Comparison of ENCODE assay signal across 1 cellular context in genomic region chr6:31738048-31738979, GRCh38.
TF ChIP-seq lines count a peak whose summit lies in the region.

No MANE protein-coding gene starts in this region.

TF ChIP-seq in HEK293, 187 proteins besides CTCF, POLR2A, EP300 and RAD21 (continued from another document and continues in another):
- TF ChIP-seq, protein P1, sequence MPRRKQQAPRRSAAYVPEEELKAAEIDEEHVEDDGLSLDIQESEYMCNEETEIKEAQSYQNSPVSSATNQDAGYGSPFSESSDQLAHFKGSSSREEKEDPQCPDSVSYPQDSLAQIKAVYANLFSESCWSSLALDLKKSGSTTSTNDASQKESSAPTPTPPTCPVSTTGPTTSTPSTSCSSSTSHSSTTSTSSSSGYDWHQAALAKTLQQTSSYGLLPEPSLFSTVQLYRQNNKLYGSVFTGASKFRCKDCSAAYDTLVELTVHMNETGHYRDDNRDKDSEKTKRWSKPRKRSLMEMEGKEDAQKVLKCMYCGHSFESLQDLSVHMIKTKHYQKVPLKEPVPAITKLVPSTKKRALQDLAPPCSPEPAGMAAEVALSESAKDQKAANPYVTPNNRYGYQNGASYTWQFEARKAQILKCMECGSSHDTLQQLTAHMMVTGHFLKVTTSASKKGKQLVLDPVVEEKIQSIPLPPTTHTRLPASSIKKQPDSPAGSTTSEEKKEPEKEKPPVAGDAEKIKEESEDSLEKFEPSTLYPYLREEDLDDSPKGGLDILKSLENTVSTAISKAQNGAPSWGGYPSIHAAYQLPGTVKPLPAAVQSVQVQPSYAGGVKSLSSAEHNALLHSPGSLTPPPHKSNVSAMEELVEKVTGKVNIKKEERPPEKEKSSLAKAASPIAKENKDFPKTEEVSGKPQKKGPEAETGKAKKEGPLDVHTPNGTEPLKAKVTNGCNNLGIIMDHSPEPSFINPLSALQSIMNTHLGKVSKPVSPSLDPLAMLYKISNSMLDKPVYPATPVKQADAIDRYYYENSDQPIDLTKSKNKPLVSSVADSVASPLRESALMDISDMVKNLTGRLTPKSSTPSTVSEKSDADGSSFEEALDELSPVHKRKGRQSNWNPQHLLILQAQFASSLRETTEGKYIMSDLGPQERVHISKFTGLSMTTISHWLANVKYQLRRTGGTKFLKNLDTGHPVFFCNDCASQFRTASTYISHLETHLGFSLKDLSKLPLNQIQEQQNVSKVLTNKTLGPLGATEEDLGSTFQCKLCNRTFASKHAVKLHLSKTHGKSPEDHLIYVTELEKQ (tag by site-specific recombination; IDR thresholded peaks at IDR 0.05; ENCODE audit: borderline replicate concordance): no peak
- TF ChIP-seq ZNF335 (tag by site-specific recombination; conservative IDR thresholded peaks at IDR 0.05) (peak; percentile 35), IKZF3 (tag by site-specific recombination; IDR thresholded peaks at IDR 0.05) (peak; percentile 66; the same call in 1 of the 2 replicates), ZNF600 (tag by site-specific recombination; IDR thresholded peaks at IDR 0.05) (peak; percentile 77), MZF1 (tag by site-specific recombination; IDR thresholded peaks at IDR 0.05; ENCODE audit: borderline replicate concordance) (peak; percentile 16; the same call in 1 of the 2 replicates), SALL2 (tag by site-specific recombination; IDR thresholded peaks at IDR 0.05; ENCODE audit: borderline replicate concordance) (no peak), OSR2 (tag by site-specific recombination; IDR thresholded peaks at IDR 0.05) (peak; percentile 92), ZNF174 (tag by site-specific recombination; IDR thresholded peaks at IDR 0.05) (no peak), ZNF416 (tag by site-specific recombination; IDR thresholded peaks at IDR 0.05) (no peak), ZNF580 (tag by site-specific recombination; IDR thresholded peaks at IDR 0.05) (0 out of 2 replicates have a peak, but pooled peaks have one; percentile 35), GLIS2 (tag by site-specific recombination; IDR thresholded peaks at IDR 0.05) (peak; percentile 42; the same call in 1 of the 2 replicates), ZNF629 (tag by site-specific recombination; IDR thresholded peaks at IDR 0.05) (peak; percentile 92), WT1 (tag by site-specific recombination; IDR thresholded peaks at IDR 0.05) (peak; percentile 97), SP2 (tag by site-specific recombination; IDR thresholded peaks at IDR 0.05) (peak; percentile 82), ZNF596 (tag by site-specific recombination; IDR thresholded peaks at IDR 0.05) (no peak), PATZ1 (tag by site-specific recombination; IDR thresholded peaks at IDR 0.05) (peak; percentile 47), ZNF114 (tag by site-specific recombination; IDR thresholded peaks at IDR 0.05) (no peak), ZNF10 (tag by site-specific recombination; IDR thresholded peaks at IDR 0.05) (peak; percentile 90), KLF1 (tag by site-specific recombination; IDR thresholded peaks at IDR 0.05) (peak; percentile 100), ZNF394 (tag by site-specific recombination; IDR thresholded peaks at IDR 0.05; ENCODE audit: borderline replicate concordance) (peak; percentile 7; the same call in 1 of the 2 replicates), HIC1 (tag by site-specific recombination; IDR thresholded peaks at IDR 0.05) (peak; percentile 34; the same call in 1 of the 2 replicates), SP7 (tag by site-specific recombination; IDR thresholded peaks at IDR 0.05) (peak; percentile 48), ZEB2 (tag by site-specific recombination; IDR thresholded peaks at IDR 0.05) (peak; percentile 9; the same call in 1 of the 2 replicates), ZNF449 (tag by site-specific recombination; IDR thresholded peaks at IDR 0.05) (no peak), ZNF707 (tag by site-specific recombination; IDR thresholded peaks at IDR 0.05) (no peak), ZNF311 (tag by site-specific recombination; IDR thresholded peaks at IDR 0.05; ENCODE audit: borderline replicate concordance) (no peak)
- TF ChIP-seq, protein P2, sequence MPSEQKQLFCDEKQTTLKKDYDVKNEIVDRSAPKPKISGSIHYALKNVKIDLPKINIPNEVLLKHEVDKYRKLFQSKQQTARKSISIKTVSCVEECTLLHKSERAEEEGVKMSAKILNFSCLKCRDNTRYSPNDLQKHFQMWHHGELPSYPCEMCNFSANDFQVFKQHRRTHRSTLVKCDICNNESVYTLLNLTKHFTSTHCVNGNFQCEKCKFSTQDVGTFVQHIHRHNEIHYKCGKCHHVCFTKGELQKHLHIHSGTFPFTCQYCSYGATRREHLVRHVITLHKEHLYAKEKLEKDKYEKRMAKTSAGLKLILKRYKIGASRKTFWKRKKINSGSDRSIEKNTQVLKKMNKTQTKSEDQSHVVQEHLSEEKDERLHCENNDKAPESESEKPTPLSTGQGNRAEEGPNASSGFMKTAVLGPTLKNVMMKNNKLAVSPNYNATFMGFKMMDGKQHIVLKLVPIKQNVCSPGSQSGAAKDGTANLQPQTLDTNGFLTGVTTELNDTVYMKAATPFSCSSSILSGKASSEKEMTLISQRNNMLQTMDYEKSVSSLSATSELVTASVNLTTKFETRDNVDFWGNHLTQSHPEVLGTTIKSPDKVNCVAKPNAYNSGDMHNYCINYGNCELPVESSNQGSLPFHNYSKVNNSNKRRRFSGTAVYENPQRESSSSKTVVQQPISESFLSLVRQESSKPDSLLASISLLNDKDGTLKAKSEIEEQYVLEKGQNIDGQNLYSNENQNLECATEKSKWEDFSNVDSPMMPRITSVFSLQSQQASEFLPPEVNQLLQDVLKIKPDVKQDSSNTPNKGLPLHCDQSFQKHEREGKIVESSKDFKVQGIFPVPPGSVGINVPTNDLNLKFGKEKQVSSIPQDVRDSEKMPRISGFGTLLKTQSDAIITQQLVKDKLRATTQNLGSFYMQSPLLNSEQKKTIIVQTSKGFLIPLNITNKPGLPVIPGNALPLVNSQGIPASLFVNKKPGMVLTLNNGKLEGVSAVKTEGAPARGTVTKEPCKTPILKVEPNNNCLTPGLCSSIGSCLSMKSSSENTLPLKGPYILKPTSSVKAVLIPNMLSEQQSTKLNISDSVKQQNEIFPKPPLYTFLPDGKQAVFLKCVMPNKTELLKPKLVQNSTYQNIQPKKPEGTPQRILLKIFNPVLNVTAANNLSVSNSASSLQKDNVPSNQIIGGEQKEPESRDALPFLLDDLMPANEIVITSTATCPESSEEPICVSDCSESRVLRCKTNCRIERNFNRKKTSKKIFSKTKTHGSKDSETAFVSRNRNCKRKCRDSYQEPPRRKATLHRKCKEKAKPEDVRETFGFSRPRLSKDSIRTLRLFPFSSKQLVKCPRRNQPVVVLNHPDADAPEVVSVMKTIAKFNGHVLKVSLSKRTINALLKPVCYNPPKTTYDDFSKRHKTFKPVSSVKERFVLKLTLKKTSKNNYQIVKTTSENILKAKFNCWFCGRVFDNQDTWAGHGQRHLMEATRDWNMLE (tag by site-specific recombination; conservative IDR thresholded peaks at IDR 0.05; ENCODE audit: low read depth): 0 out of 2 replicates have a peak, but pooled peaks have one; percentile 15
- TF ChIP-seq, protein P3, sequence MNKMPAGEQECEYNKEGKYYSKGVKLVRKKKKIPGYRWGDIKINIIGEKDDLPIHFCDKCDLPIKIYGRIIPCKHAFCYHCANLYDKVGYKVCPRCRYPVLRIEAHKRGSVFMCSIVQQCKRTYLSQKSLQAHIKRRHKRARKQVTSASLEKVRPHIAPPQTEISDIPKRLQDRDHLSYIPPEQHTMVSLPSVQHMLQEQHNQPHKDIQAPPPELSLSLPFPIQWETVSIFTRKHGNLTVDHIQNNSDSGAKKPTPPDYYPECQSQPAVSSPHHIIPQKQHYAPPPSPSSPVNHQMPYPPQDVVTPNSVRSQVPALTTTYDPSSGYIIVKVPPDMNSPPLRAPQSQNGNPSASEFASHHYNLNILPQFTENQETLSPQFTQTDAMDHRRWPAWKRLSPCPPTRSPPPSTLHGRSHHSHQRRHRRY (tag by site-specific recombination; IDR thresholded peaks at IDR 0.05): no peak
- TF ChIP-seq, protein P4, sequence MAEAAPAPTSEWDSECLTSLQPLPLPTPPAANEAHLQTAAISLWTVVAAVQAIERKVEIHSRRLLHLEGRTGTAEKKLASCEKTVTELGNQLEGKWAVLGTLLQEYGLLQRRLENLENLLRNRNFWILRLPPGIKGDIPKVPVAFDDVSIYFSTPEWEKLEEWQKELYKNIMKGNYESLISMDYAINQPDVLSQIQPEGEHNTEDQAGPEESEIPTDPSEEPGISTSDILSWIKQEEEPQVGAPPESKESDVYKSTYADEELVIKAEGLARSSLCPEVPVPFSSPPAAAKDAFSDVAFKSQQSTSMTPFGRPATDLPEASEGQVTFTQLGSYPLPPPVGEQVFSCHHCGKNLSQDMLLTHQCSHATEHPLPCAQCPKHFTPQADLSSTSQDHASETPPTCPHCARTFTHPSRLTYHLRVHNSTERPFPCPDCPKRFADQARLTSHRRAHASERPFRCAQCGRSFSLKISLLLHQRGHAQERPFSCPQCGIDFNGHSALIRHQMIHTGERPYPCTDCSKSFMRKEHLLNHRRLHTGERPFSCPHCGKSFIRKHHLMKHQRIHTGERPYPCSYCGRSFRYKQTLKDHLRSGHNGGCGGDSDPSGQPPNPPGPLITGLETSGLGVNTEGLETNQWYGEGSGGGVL (tag by site-specific recombination; IDR thresholded peaks at IDR 0.05): peak; percentile 94
- TF ChIP-seq, protein P5, sequence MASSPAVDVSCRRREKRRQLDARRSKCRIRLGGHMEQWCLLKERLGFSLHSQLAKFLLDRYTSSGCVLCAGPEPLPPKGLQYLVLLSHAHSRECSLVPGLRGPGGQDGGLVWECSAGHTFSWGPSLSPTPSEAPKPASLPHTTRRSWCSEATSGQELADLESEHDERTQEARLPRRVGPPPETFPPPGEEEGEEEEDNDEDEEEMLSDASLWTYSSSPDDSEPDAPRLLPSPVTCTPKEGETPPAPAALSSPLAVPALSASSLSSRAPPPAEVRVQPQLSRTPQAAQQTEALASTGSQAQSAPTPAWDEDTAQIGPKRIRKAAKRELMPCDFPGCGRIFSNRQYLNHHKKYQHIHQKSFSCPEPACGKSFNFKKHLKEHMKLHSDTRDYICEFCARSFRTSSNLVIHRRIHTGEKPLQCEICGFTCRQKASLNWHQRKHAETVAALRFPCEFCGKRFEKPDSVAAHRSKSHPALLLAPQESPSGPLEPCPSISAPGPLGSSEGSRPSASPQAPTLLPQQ (tag by site-specific recombination; IDR thresholded peaks at IDR 0.05): peak; percentile 87
